Comparison of ENCODE assay signal across 1 cellular context in genomic region chr12:6684609-6685008, GRCh38.
TF ChIP-seq lines count a peak whose summit lies in the region.

No MANE protein-coding gene starts in this region.

TF ChIP-seq in IMR-90, 13 proteins besides CTCF, POLR2A, EP300 and RAD21:
- TF ChIP-seq ELK1 (IDR thresholded peaks at IDR 0.05; ENCODE audit: borderline replicate concordance, low read depth, low read length): no peak
- no peak for TF ChIP-seq RFX5 (IDR thresholded peaks at IDR 0.05; ENCODE audit: low read depth, low read length)
- no peak for TF ChIP-seq RCOR1 (IDR thresholded peaks at IDR 0.05; ENCODE audit: insufficient replicate concordance, low read length)
- no peak for TF ChIP-seq MAZ (IDR thresholded peaks at IDR 0.05; ENCODE audit: borderline replicate concordance, low read depth, low read length)
- 0 out of 2 replicates have a peak, but pooled peaks have one; percentile 20 for TF ChIP-seq SMC3 (IDR thresholded peaks at IDR 0.05; ENCODE audit: low read depth, low read length)
- no peak for TF ChIP-seq BHLHE40 (IDR thresholded peaks at IDR 0.05; ENCODE audit: low read depth, low read length)
- no peak for TF ChIP-seq NFE2L2 (IDR thresholded peaks at IDR 0.05; ENCODE audit: low read depth, low read length)
- TF ChIP-seq MAFK (IDR thresholded peaks at IDR 0.05; ENCODE audit: low read depth, low read length): no peak
- peak; percentile 28; the same call in 1 of the 2 replicates for TF ChIP-seq CEBPB (IDR thresholded peaks at IDR 0.05; ENCODE audit: low read depth, low read length)
